Comparison of ENCODE assay signal across 19 cellular contexts in genomic region chr2:24208490-24208889, GRCh38. TPM values are rescaled to one million over a fixed set of nuclear protein-coding genes. Genes with fewer than 3 reads are reported as not detected.
A peak's percentile ranks its signal among the peaks of the same experiment; 100 is the strongest.
DNase-seq lines count a peak whose midpoint lies in the region; ATAC-seq and TF ChIP-seq lines count a peak whose summit lies in the region.
"Had no signal": no experiment of that assay in that cellular context is flagged by ENCODE, and none has a peak within 500 bp of the region (broad histone marks: within the 10 kb centered on the region; RNA-seq: fewer than 3 reads in every experiment).

No MANE protein-coding gene starts in this region.

- DNase-seq in T-helper 17 cell (no peak), WTC11 (ENCODE audit: low spot score) (no peak), glutamatergic neuron (no peak), neuronal stem cell (ENCODE audit: low spot score) (no peak), substantia nigra (lab: John Stamatoyannopoulos, UW) (no peak), G401 (ENCODE audit: low spot score) (no peak)
- DNase-seq: C1 segment of cervical spinal cord; Caco-2; CD4-positive, alpha-beta memory T cell; DMS153; DND-41; GDM1; GOT3; H7; HCEC 1CT had no signal

- H3K4me3 Mint-ChIP-seq in T-helper 17 cell (no peak overlapping the region), WTC11 (no peak overlapping the region), glutamatergic neuron (ENCODE audit: unreplicated experiment) (no peak overlapping the region)
- H3K4me3 Mint-ChIP-seq: CD4-positive, alpha-beta memory T cell had no signal

- in situ Hi-C loops in G401 (cut with HindIII; ENCODE audit: low sequenced_read_pairs), result no loop called here

- TF ChIP-seq CTCF in WTC11 (IDR thresholded peaks at IDR 0.05), result no peak
- no peak for TF ChIP-seq CTCF in glutamatergic neuron (IDR thresholded peaks at IDR 0.05; ENCODE audit: partially characterized antibody, unreplicated experiment)

- ATAC-seq in T-helper 17 cell (no peak), WTC11 (no peak)
- no peak for ATAC-seq in activated CD4-positive, CD25-positive, alpha-beta regulatory T cell treated with anti-CD3 and anti-CD28 coated beads, Interleukin-2, amount 50 U/mL, for 24 hours
- ATAC-seq: GM12878 had no signal

- H3K9me3 Mint-ChIP-seq in WTC11 (no peaks in the 10 kb centered on the region), glutamatergic neuron (ENCODE audit: unreplicated experiment) (peaks cover 7% of the 10 kb centered on the region)

- no peak overlapping the region for H3K4me2 ChIP-seq in neuronal stem cell (ENCODE audit: insufficient read depth, low read length, poor library complexity, severe bottlenecking)

- H3K27ac Mint-ChIP-seq in T-helper 17 cell (peak overlapping the region; percentile 79), WTC11 (peak overlapping the region; percentile 39; the same call in 1 of the 2 replicates), glutamatergic neuron (ENCODE audit: unreplicated experiment) (peak overlapping the region; percentile 18)

- peaks cover 0 to 4% of the 10 kb centered on the region in 2 donors for H3K36me3 ChIP-seq in neuronal stem cell (replicated peaks in 1 of 2; ENCODE audit: control insufficient read depth in 2 of 2, insufficient read depth in 2 of 2, low read length in 2 of 2)

- CTCF ChIA-PET in WTC11 (lab: Charles Lee), result interaction anchor here (3.2 kb wide), 1 partner anchor 124 kb away, joined by 12 read pairs; the partner anchor contains the start of gene TP53I3

- H3K18ac ChIP-seq in neuronal stem cell (ENCODE audit: low read length), result peak overlapping the region; percentile 42

- no peak overlapping the region for H3K14ac ChIP-seq in neuronal stem cell (ENCODE audit: low read length)

- no peak overlapping the region for H3K9ac ChIP-seq in neuronal stem cell (ENCODE audit: low read depth, low read length, poor library complexity)

- H3K4me1 Mint-ChIP-seq in T-helper 17 cell (peaks cover 10% of the 10 kb centered on the region), WTC11 (0 out of 2 replicates have a peak, but pooled peaks cover 3% of the 10 kb centered on the region), glutamatergic neuron (ENCODE audit: low read depth, unreplicated experiment) (peaks cover 9% of the 10 kb centered on the region)
- H3K4me1 Mint-ChIP-seq: CD4-positive, alpha-beta memory T cell had no signal

- no peak overlapping the region for H2BK5ac ChIP-seq in neuronal stem cell (ENCODE audit: low read length)

- H2BK120ac ChIP-seq in neuronal stem cell (ENCODE audit: low read depth, low read length), result no peak overlapping the region

- no peaks in the 10 kb centered on the region for H3K27me3 ChIP-seq in neuronal stem cell (ENCODE audit: control insufficient read depth in 3 of 3, insufficient read depth in 3 of 3, low read depth in 1 of 3, low read length in 3 of 3)

- H3K4me3 ChIP-seq in neuronal stem cell (ENCODE audit: low read length in 2 of 2), result no peak overlapping the region
- H3K4me3 ChIP-seq: GM12878 had no signal

- H3K27me3 Mint-ChIP-seq in T-helper 17 cell (no peaks in the 10 kb centered on the region), WTC11 (ENCODE audit: low read depth) (no peaks in the 10 kb centered on the region), glutamatergic neuron (ENCODE audit: unreplicated experiment) (peaks cover 5% of the 10 kb centered on the region)
- H3K27me3 Mint-ChIP-seq: CD4-positive, alpha-beta memory T cell had no signal

- no peak overlapping the region for H3K23ac ChIP-seq in neuronal stem cell (ENCODE audit: low read depth, low read length, poor library complexity)

- H2BK12ac ChIP-seq in neuronal stem cell (ENCODE audit: low read length), result no peak overlapping the region

- H3K36me3 Mint-ChIP-seq in T-helper 17 cell (ENCODE audit: low read depth), result peaks cover 41% of the 10 kb centered on the region
- peaks cover 4% of the 10 kb centered on the region; the same call in 1 of the 2 replicates for H3K36me3 Mint-ChIP-seq in WTC11
- peaks cover 4% of the 10 kb centered on the region for H3K36me3 Mint-ChIP-seq in glutamatergic neuron (ENCODE audit: unreplicated experiment)

- H3K27ac ChIP-seq in neuronal stem cell (replicated peaks; ENCODE audit: low read length) (no peak overlapping the region), substantia nigra (ENCODE audit: low read depth, low read length, poor library complexity, severe bottlenecking) (no peak overlapping the region)

- H3K79me1 ChIP-seq in neuronal stem cell (ENCODE audit: low read depth, low read length), result peaks cover 1% of the 10 kb centered on the region

- no peak overlapping the region for H2BK15ac ChIP-seq in neuronal stem cell (ENCODE audit: low read length)

- no peak overlapping the region for H3K4ac ChIP-seq in neuronal stem cell (ENCODE audit: low read length)

- H4K91ac ChIP-seq in neuronal stem cell (ENCODE audit: low read depth, low read length, poor library complexity), result no peak overlapping the region

- no peak overlapping the region for H4K8ac ChIP-seq in neuronal stem cell (ENCODE audit: low read depth, low read length)

- no peaks in the 10 kb centered on the region for H3K9me3 ChIP-seq in T-helper 17 cell (ENCODE audit: control insufficient read depth, low read length, poor library complexity, severe bottlenecking)
- H3K9me3 ChIP-seq in neuronal stem cell (replicated peaks in 1 of 2; ENCODE audit: control insufficient read depth in 2 of 2, insufficient read depth in 1 of 2, low read depth in 1 of 2, low read length in 2 of 2), result no peaks in the 10 kb centered on the region
- H3K9me3 ChIP-seq: Caco-2 had no signal

- peaks cover 0 to 4% of the 10 kb centered on the region in 2 donors for H3K4me1 ChIP-seq in neuronal stem cell (ENCODE audit: control insufficient read depth in 2 of 2, insufficient read depth in 1 of 2, low read depth in 1 of 2, low read length in 2 of 2)
- H3K4me1 ChIP-seq: Caco-2 had no signal

- H2AK5ac ChIP-seq in neuronal stem cell (ENCODE audit: low read depth, low read length), result peak overlapping the region; percentile 46

- POLR2A ChIA-PET in WTC11 (lab: Charles Lee), result no interaction called here

- H2AFZ ChIP-seq in neuronal stem cell (ENCODE audit: low read length), result no peak overlapping the region

- WGBS in neuronal stem cell (ENCODE audit: extremely low coverage in 2 of 2, insufficient read length in 2 of 2, insufficient replicate concordance in 1 of 2), 2 donors, result no CpG with 5 or more reads among the region's 16 CpGs

TF ChIP-seq in WTC11, 78 proteins besides CTCF, POLR2A, EP300 and RAD21:
- TF ChIP-seq TP53 (CRISPR knock-in tag; IDR thresholded peaks at IDR 0.05) (no peak), ESRRA (CRISPR knock-in tag; IDR thresholded peaks at IDR 0.05; ENCODE audit: borderline replicate concordance) (no peak), NR1H2 (CRISPR knock-in tag; IDR thresholded peaks at IDR 0.05) (no peak), GTF2I (CRISPR knock-in tag; conservative IDR thresholded peaks at IDR 0.05) (no peak), ZNF532 (CRISPR knock-in tag; IDR thresholded peaks at IDR 0.05; ENCODE audit: borderline replicate concordance) (no peak), TEAD1 (CRISPR knock-in tag; IDR thresholded peaks at IDR 0.05) (no peak)

RNA-seq across cellular contexts. Expression of gene FAM228A, which starts 33.6 kb away (rescaled TPM):
- total RNA-seq in T-helper 17 cell (under 1 TPM; 0.17 to 0.52 TPM), WTC11 (2021) (0.09 to 0.25 TPM in 2 of 3 replicates, not detected in the other), glutamatergic neuron (ENCODE audit: unreplicated experiment) (0.69 TPM)
- polyA plus RNA-seq in neuronal stem cell (2013, experiment 1 of 2), result 1.0 TPM
- 0.61 TPM for polyA plus RNA-seq in neuronal stem cell (2013, experiment 2 of 2)
- total RNA-seq in G401 (2014; rRNA removed; shearing (Covaris generic)), result 0.18 TPM in 1 of 2 replicates, not detected in the other
- total RNA-seq: A172, A673, Caco-2, GM12878 had no signal

Comparison
In these comparisons a context has a peak if more than half of its experiments do, and no peak if none do; other contexts are left out.
1. H3K27ac Mint-ChIP-seq: peak in every context shown above with its lines; median percentile 79 in T-helper 17 cell; 39 in WTC11; 18 in glutamatergic neuron.